33 cellular contexts compared by ENCODE assay signal in genomic region chr10:30355601-30356000, GRCh38.
"Had no signal": no experiment of that assay in that cellular context is flagged by ENCODE, and none has a peak within 500 bp of the region (broad histone marks: within the 10 kb centered on the region; RNA-seq: fewer than 3 reads in every experiment).

No MANE protein-coding gene starts in this region.

- FAIRE-seq: astrocyte, TTC549 had no signal

- H3K27ac Mint-ChIP-seq: activated B cell treated with CpG ODN at 0.5 μM for 24 hours; activated CD4-positive, alpha-beta memory T cell treated with anti-CD3 and anti-CD28 coated beads for 36 hours; activated CD4-positive, alpha-beta T cell treated with anti-CD3 and anti-CD28 coated beads, Interleukin-2, amount 10 ng/mL, durations not matched to agents 24 days and 14 days; activated CD8-positive, alpha-beta T cell treated with anti-CD3 and anti-CD28 coated beads for 36 hours; activated naive CD4-positive, alpha-beta T cell treated with anti-CD3 and anti-CD28 coated beads for 36 hours; activated naive CD4-positive, alpha-beta T cell treated with anti-CD3 and anti-CD28 coated beads, Interleukin-2, amount 50 U/mL, for 72 hours; activated naive CD8-positive, alpha-beta T cell treated with anti-CD3 and anti-CD28 coated beads for 36 hours; T-helper 1 cell treated with Interleukin-12 subunit alpha and Interleukin-12 subunit beta and Interleukin-4 antibody, amounts not matched to agents 30 μg/mL and 1 μg/mL, for 36 hours; T-helper 2 cell treated with Interferon-gamma antibody and Interleukin-4, amounts not matched to agents 5 μg/mL and 100 μg/mL, for 36 hours had no signal

- H3K4me3 ChIP-seq: adrenal gland, body of pancreas, breast epithelium had no signal

- H3K36me3 ChIP-seq: adrenal gland, brain microvascular endothelial cell, breast epithelium had no signal

- DNase-seq: activated B cell treated with CpG ODN at 0.5 μM for 24 hours; activated CD4-positive, alpha-beta memory T cell treated with anti-CD3 and anti-CD28 coated beads for 36 hours; activated CD4-positive, alpha-beta T cell treated with anti-CD3 and anti-CD28 coated beads for 4 hours; activated CD4-positive, alpha-beta T cell treated with anti-CD3 and anti-CD28 coated beads, Interleukin-2, amount 50 U/mL, for 1 hour; activated CD4-positive, alpha-beta T cell treated with anti-CD3 and anti-CD28 coated beads, Interleukin-2, amount 50 U/mL, for 4 hours; activated CD4-positive, CD25-positive, alpha-beta regulatory T cell treated with anti-CD3 and anti-CD28 coated beads, Interleukin-2, amount 50 U/mL, for 72 hours; activated CD8-positive, alpha-beta memory T cell treated with anti-CD3 and anti-CD28 coated beads, Interleukin-2, amount 50 U/mL, for 4 hours; activated CD8-positive, alpha-beta T cell treated with anti-CD3 and anti-CD28 coated beads for 36 hours; activated gamma-delta T cell treated with Interleukin-2 at 50 U/mL for 16 hours; activated naive CD4-positive, alpha-beta T cell; activated naive CD4-positive, alpha-beta T cell treated with anti-CD3 and anti-CD28 coated beads for 36 hours; activated naive CD4-positive, alpha-beta T cell treated with anti-CD3 and anti-CD28 coated beads, Interleukin-2, amount 50 U/mL, for 16 hours; activated naive CD8-positive, alpha-beta T cell treated with anti-CD3 and anti-CD28 coated beads for 36 hours; activated T-cell treated with anti-CD3 and anti-CD28 coated beads for 4 hours; activated T-cell treated with anti-CD3 and anti-CD28 coated beads, Interleukin-2, amount 50 U/mL, for 1 hour; activated T-cell treated with anti-CD3 and anti-CD28 coated beads, Interleukin-2, amount 50 U/mL, for 4 hours; adrenal gland; amniotic stem cell; body of pancreas; brain microvascular endothelial cell; cerebellar nuclear complex; T-helper 1 cell; T-helper 2 cell; T-helper 9 cell had no signal

- H3K9me3 Mint-ChIP-seq: activated B cell treated with CpG ODN at 0.5 μM for 24 hours; activated CD4-positive, alpha-beta memory T cell treated with anti-CD3 and anti-CD28 coated beads for 36 hours; activated CD4-positive, alpha-beta T cell treated with anti-CD3 and anti-CD28 coated beads, Interleukin-2, amount 10 ng/mL, durations not matched to agents 24 days and 14 days; activated CD8-positive, alpha-beta T cell treated with anti-CD3 and anti-CD28 coated beads for 36 hours; activated naive CD4-positive, alpha-beta T cell treated with anti-CD3 and anti-CD28 coated beads for 36 hours; activated naive CD4-positive, alpha-beta T cell treated with anti-CD3 and anti-CD28 coated beads, Interleukin-2, amount 50 U/mL, for 72 hours; activated naive CD8-positive, alpha-beta T cell treated with anti-CD3 and anti-CD28 coated beads for 36 hours; activated T-cell treated with anti-CD3 and anti-CD28 coated beads, Interleukin-2, amount 50 U/mL, for 4 hours; central memory CD8-positive, alpha-beta T cell; T-helper 1 cell treated with Interleukin-12 subunit alpha and Interleukin-12 subunit beta and Interleukin-4 antibody, amounts not matched to agents 30 μg/mL and 1 μg/mL, for 36 hours; T-helper 2 cell treated with Interferon-gamma antibody and Interleukin-4, amounts not matched to agents 5 μg/mL and 100 μg/mL, for 36 hours had no signal

- H3K27me3 Mint-ChIP-seq: activated CD4-positive, alpha-beta memory T cell treated with anti-CD3 and anti-CD28 coated beads for 36 hours; activated naive CD8-positive, alpha-beta T cell treated with anti-CD3 and anti-CD28 coated beads for 36 hours had no signal

- H3K27me3 ChIP-seq: adrenal gland, body of pancreas, brain microvascular endothelial cell, breast epithelium had no signal

- H3K9me3 ChIP-seq: adrenal gland, body of pancreas, breast epithelium had no signal

- ATAC-seq: activated CD8-positive, alpha-beta T cell treated with anti-CD3 and anti-CD28 coated beads for 36 hours; activated naive CD4-positive, alpha-beta T cell treated with anti-CD3 and anti-CD28 coated beads, Interleukin-2, amount 50 U/mL, for 72 hours; activated T-cell treated with anti-CD3 and anti-CD28 coated beads, Interleukin-2, amount 50 U/mL, for 4 hours; body of pancreas had no signal

- H3K36me3 Mint-ChIP-seq: activated CD4-positive, alpha-beta memory T cell treated with anti-CD3 and anti-CD28 coated beads for 36 hours; activated naive CD4-positive, alpha-beta T cell treated with anti-CD3 and anti-CD28 coated beads, Interleukin-2, amount 50 U/mL, for 72 hours; activated naive CD8-positive, alpha-beta T cell treated with anti-CD3 and anti-CD28 coated beads for 36 hours had no signal

- H3K27ac ChIP-seq: adrenal gland, body of pancreas, brain microvascular endothelial cell, breast epithelium, VCaP had no signal

- H3K4me1 ChIP-seq: adrenal gland, breast epithelium had no signal

- H3K4me3 Mint-ChIP-seq: activated B cell treated with CpG ODN at 0.5 μM for 24 hours; activated CD4-positive, alpha-beta memory T cell treated with anti-CD3 and anti-CD28 coated beads for 36 hours; activated CD4-positive, alpha-beta T cell treated with anti-CD3 and anti-CD28 coated beads, Interleukin-2, amount 10 ng/mL, durations not matched to agents 24 days and 14 days; activated CD8-positive, alpha-beta T cell treated with anti-CD3 and anti-CD28 coated beads for 36 hours; activated naive CD4-positive, alpha-beta T cell treated with anti-CD3 and anti-CD28 coated beads for 36 hours; activated naive CD8-positive, alpha-beta T cell treated with anti-CD3 and anti-CD28 coated beads for 36 hours; activated T-cell treated with anti-CD3 and anti-CD28 coated beads, Interleukin-2, amount 50 U/mL, for 4 hours; central memory CD8-positive, alpha-beta T cell; T-helper 1 cell treated with Interleukin-12 subunit alpha and Interleukin-12 subunit beta and Interleukin-4 antibody, amounts not matched to agents 30 μg/mL and 1 μg/mL, for 36 hours; T-helper 2 cell treated with Interferon-gamma antibody and Interleukin-4, amounts not matched to agents 5 μg/mL and 100 μg/mL, for 36 hours had no signal
